ENCODE assay signal across 1 cellular context in the genomic region with DNA sequence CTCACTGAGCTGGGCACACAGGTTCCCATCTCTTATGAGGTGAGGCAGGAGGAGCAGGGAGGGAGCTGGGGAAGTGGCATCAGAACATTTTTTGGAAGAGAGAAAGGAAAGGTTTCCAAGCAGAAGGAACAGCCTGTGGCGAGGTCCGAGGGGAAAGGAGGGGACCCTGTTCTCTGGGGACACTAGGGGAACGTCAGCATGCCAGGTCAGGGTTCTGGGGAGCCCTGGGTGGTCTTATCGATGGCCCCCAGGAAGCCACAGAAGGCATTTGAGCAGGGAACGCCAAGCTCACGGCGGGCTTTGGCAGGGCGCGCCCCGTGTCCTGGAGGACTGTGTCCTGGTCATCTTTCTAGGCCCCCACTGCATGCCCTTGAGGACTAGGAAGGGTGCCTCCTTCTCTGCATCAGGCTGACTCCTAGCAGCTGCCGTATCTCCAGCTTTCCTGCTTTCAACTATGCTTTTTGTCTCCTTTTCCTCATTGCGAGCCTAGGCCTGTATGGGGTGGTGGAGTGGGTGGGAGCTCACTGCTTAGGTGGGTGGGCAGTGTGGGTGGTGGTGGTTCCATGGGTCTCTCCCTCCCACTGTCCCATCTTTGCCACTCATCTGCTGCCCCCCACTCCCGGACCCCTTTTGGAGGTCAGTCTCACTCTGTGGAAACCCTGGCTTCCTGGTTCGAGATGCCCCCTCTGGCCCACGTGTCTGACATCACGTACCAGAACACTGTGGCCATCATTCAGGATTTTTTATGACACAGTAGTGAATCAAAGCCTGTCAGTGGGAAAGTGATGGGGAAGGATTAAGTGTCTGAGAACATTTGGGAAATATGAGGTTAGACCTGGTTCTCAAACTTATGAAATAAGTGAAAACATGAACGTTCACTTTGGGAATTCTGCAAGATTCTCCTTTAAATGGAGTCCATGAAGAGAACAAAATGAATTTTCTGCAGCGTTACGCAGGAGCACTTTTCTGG.
TF ChIP-seq lines count a peak whose summit lies in the region.

No MANE protein-coding gene starts in this region.

TF ChIP-seq in WTC11, 78 proteins besides CTCF, POLR2A, EP300 and RAD21 (continued from another document):
- TF ChIP-seq, protein P1, sequence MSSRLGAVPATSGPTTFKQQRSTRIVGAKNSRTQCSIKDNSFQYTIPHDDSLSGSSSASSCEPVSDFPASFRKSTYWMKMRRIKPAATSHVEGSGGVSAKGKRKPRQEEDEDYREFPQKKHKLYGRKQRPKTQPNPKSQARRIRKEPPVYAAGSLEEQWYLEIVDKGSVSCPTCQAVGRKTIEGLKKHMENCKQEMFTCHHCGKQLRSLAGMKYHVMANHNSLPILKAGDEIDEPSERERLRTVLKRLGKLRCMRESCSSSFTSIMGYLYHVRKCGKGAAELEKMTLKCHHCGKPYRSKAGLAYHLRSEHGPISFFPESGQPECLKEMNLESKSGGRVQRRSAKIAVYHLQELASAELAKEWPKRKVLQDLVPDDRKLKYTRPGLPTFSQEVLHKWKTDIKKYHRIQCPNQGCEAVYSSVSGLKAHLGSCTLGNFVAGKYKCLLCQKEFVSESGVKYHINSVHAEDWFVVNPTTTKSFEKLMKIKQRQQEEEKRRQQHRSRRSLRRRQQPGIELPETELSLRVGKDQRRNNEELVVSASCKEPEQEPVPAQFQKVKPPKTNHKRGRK (CRISPR knock-in tag; IDR thresholded peaks at IDR 0.05; ENCODE audit: borderline replicate concordance) = no peak
